Comparison of ENCODE assay signal across 8 cellular contexts in genomic region chr7:88218836-88219605, GRCh38. TPM values are rescaled to one million over a fixed set of nuclear protein-coding genes. Genes with fewer than 3 reads are reported as not detected.
A peak's percentile ranks its signal among the peaks of the same experiment; 100 is the strongest.
DNase-seq lines count a peak whose midpoint lies in the region; ATAC-seq and TF ChIP-seq lines count a peak whose summit lies in the region.

No MANE protein-coding gene starts in this region.

- peak overlapping the region; percentile 96 for H3K4me3 Mint-ChIP-seq in activated T-cell treated with anti-CD3 and anti-CD28 coated beads, Interleukin-2, amount 50 U/mL, for 72 hours
- H3K4me3 Mint-ChIP-seq in natural killer cell (peak overlapping the region; percentile 95), type B pancreatic cell (peak overlapping the region; percentile 93)

- peak; percentile 88 to 89 for DNase-seq in NOMO-1 (lab: John Stamatoyannopoulos, UW; ENCODE audit: unreplicated experiment in 2 of 2)
- DNase-seq in activated T-cell treated with anti-CD3 and anti-CD28 coated beads, Interleukin-2, amount 50 U/mL, for 72 hours: peak; percentile 38 to 45
- peak; percentile 62 to 68 for DNase-seq in fibroblast of lung (ENCODE audit: low read depth in 2 of 2)
- peak; percentile 44 for DNase-seq in natural killer cell
- no peak for DNase-seq in type B pancreatic cell (ENCODE audit: extremely low spot score, unreplicated experiment)

- peak overlapping the region; percentile 65 to 92 (median 86) for H3K4me3 ChIP-seq in BLaER1 treated with 17β-estradiol and CSF1 and Interleukin-3, amounts not matched to agents 10 nM and 100 nM
- H3K4me3 ChIP-seq in fibroblast of lung (replicated peaks in 1 of 4; ENCODE audit: control extremely low read depth in 1 of 4, insufficient read depth in 1 of 4, low read depth in 3 of 4, low read length in 4 of 4): peak overlapping the region; percentile 35 to 99 (median 70)

- H3K27ac Mint-ChIP-seq in activated T-cell treated with anti-CD3 and anti-CD28 coated beads, Interleukin-2, amount 50 U/mL, for 72 hours: peak overlapping the region; percentile 96
- H3K27ac Mint-ChIP-seq in natural killer cell (peak overlapping the region; percentile 90 to 91), type B pancreatic cell (peak overlapping the region; percentile 73)

- H3K36me3 ChIP-seq in BLaER1 treated with 17β-estradiol and CSF1 and Interleukin-3, amounts not matched to agents 10 nM and 100 nM: peaks cover 30 to 36% (median 35%) of the 10 kb centered on the region in 11 experiments
- peaks cover 2% of the 10 kb centered on the region for H3K36me3 ChIP-seq in fibroblast of lung (ENCODE audit: control insufficient read depth, insufficient read depth, low read length)

- H3K36me3 Mint-ChIP-seq in activated T-cell treated with anti-CD3 and anti-CD28 coated beads, Interleukin-2, amount 50 U/mL, for 72 hours (ENCODE audit: insufficient read depth in 2 of 2): peaks cover 6 to 15% of the 10 kb centered on the region in 2 donors
- peaks cover 2% of the 10 kb centered on the region for H3K36me3 Mint-ChIP-seq in natural killer cell
- peaks cover 14% of the 10 kb centered on the region for H3K36me3 Mint-ChIP-seq in type B pancreatic cell

- intact Hi-C loops in natural killer cell (cut with micrococcal nuclease): loop anchor here (5.0 kb wide), 1 partner anchor 342 kb away; the partner anchor contains the start of genes DBF4 and SLC25A40

- ATAC-seq in GM19025 (IDR thresholded peaks at IDR 0.05; ENCODE audit: low read depth, unreplicated experiment): peak; percentile 14
- peak; percentile 31 for ATAC-seq in HG03159 (IDR thresholded peaks at IDR 0.05; ENCODE audit: unreplicated experiment)
- ATAC-seq in activated T-cell treated with anti-CD3 and anti-CD28 coated beads, Interleukin-2, amount 50 U/mL, for 72 hours (replicated peaks in 1 of 2): peak; percentile 11 to 48
- peak; percentile 28 to 47 (median 35) for ATAC-seq in natural killer cell

- H2AFZ ChIP-seq in fibroblast of lung (ENCODE audit: low read length): no peak overlapping the region

- no peaks in the 10 kb centered on the region for H3K27me3 Mint-ChIP-seq in activated T-cell treated with anti-CD3 and anti-CD28 coated beads, Interleukin-2, amount 50 U/mL, for 72 hours (ENCODE audit: low read depth)
- H3K27me3 Mint-ChIP-seq in natural killer cell (ENCODE audit: low read depth in 2 of 2) (no peaks in the 10 kb centered on the region), type B pancreatic cell (no peaks in the 10 kb centered on the region)

- peaks cover 17 to 26% (median 24%) of the 10 kb centered on the region in 10 experiments for H3K4me1 ChIP-seq in BLaER1 treated with 17β-estradiol and CSF1 and Interleukin-3, amounts not matched to agents 10 nM and 100 nM
- H3K4me1 ChIP-seq in fibroblast of lung (ENCODE audit: control insufficient read depth, extremely low read depth, insufficient read depth, low read length): peaks cover 4% of the 10 kb centered on the region

- H3K9ac ChIP-seq in BLaER1 treated with 17β-estradiol and CSF1 and Interleukin-3, amounts not matched to agents 10 nM and 100 nM: peak overlapping the region; percentile 92 to 99 (median 96)
- H3K9ac ChIP-seq in fibroblast of lung (ENCODE audit: insufficient read depth, low read length): peak overlapping the region; percentile 41

- H3K4me1 Mint-ChIP-seq in activated T-cell treated with anti-CD3 and anti-CD28 coated beads, Interleukin-2, amount 50 U/mL, for 72 hours (ENCODE audit: low read depth): peaks cover 31% of the 10 kb centered on the region
- H3K4me1 Mint-ChIP-seq in natural killer cell (peaks cover 35 to 46% of the 10 kb centered on the region in 2 donors), type B pancreatic cell (ENCODE audit: unreplicated experiment) (peaks cover 18% of the 10 kb centered on the region)

- H4K20me1 ChIP-seq in BLaER1 treated with 17β-estradiol and CSF1 and Interleukin-3, amounts not matched to agents 10 nM and 100 nM: peaks cover 15 to 42% (median 22%) of the 10 kb centered on the region in 11 experiments; a peak in 17 of 22 replicates
- H4K20me1 ChIP-seq in fibroblast of lung (ENCODE audit: control insufficient read depth, extremely low read depth, insufficient read depth, low read length): no peaks in the 10 kb centered on the region

- H3K79me2 ChIP-seq in fibroblast of lung (ENCODE audit: control insufficient read depth, insufficient read depth, low read length): peaks cover 22% of the 10 kb centered on the region

- H3K9me3 Mint-ChIP-seq in activated T-cell treated with anti-CD3 and anti-CD28 coated beads, Interleukin-2, amount 50 U/mL, for 72 hours: no peaks in the 10 kb centered on the region
- no peaks in the 10 kb centered on the region for H3K9me3 Mint-ChIP-seq in natural killer cell
- no peaks in the 10 kb centered on the region for H3K9me3 Mint-ChIP-seq in type B pancreatic cell

- H3K9me3 ChIP-seq in BLaER1 treated with 17β-estradiol and CSF1 and Interleukin-3, amounts not matched to agents 10 nM and 100 nM (replicated peaks in 1 of 11): no peaks in the 10 kb centered on the region
- no peaks in the 10 kb centered on the region for H3K9me3 ChIP-seq in fibroblast of lung (ENCODE audit: control insufficient read depth, insufficient read depth, low read depth, low read length)

- peak overlapping the region; percentile 92 to 97 (median 95); a peak in 21 of 22 replicates for H3K27ac ChIP-seq in BLaER1 treated with 17β-estradiol and CSF1 and Interleukin-3, amounts not matched to agents 10 nM and 100 nM
- H3K27ac ChIP-seq in fibroblast of lung (ENCODE audit: insufficient read depth, low read length): peak overlapping the region; percentile 91

- H3K4me2 ChIP-seq in BLaER1 treated with 17β-estradiol and CSF1 and Interleukin-3, amounts not matched to agents 10 nM and 100 nM: peak overlapping the region; percentile 84 to 97 (median 89)
- H3K4me2 ChIP-seq in fibroblast of lung (ENCODE audit: extremely low read depth, insufficient read depth, low read length): peak overlapping the region; percentile 91

- TF ChIP-seq CTCF in fibroblast of lung (conservative IDR thresholded peaks at IDR 0.05 in 1 of 2, IDR thresholded peaks at IDR 0.05 in 1 of 2; ENCODE audit: low read depth in 1 of 2, low read length in 2 of 2): no peak
- no peak for TF ChIP-seq CTCF in natural killer cell (IDR thresholded peaks at IDR 0.05)
- TF ChIP-seq CTCF in type B pancreatic cell (conservative IDR thresholded peaks at IDR 0.05): no peak

- peaks cover 0 to 6% (median 0%) of the 10 kb centered on the region in 11 experiments; a peak in 2 of 22 replicates for H3K27me3 ChIP-seq in BLaER1 treated with 17β-estradiol and CSF1 and Interleukin-3, amounts not matched to agents 10 nM and 100 nM
- no peaks in the 10 kb centered on the region for H3K27me3 ChIP-seq in fibroblast of lung (ENCODE audit: control insufficient read depth, insufficient read depth, low read length)

RNA-seq across cellular contexts. Expression of gene SRI, which starts 0.8 kb away (rescaled TPM):
- 100 to 1,000 TPM; 105 to 132 TPM for total RNA-seq in activated T-cell treated with anti-CD3 and anti-CD28 coated beads, Interleukin-2, amount 50 U/mL, for 72 hours
- 75.1 and 76.3 TPM in 2 replicates for total RNA-seq in fibroblast of lung
- 194 and 204 TPM in 2 replicates for polyA plus RNA-seq in fibroblast of lung
- polyA plus RNA-seq in fibroblast of lung (2012): 156 and 169 TPM in 2 replicates
- 46.4 and 56.8 TPM in 2 replicates for polyA minus RNA-seq in fibroblast of lung (ENCODE audit: low replicate concordance)
- total RNA-seq in natural killer cell: 10 to 100 TPM; 67.9 to 75.0 (median 68.6) TPM
- total RNA-seq in type B pancreatic cell (ENCODE audit: low replicate concordance): 72.1 and 120 TPM in 2 replicates
